ENCODE assay signal across 7 cellular contexts in genomic region chr15:83106994-83107840, GRCh38. TPM values are rescaled to one million over a fixed set of nuclear protein-coding genes. Genes with fewer than 3 reads are reported as not detected.
DNase-seq lines count a peak whose midpoint lies in the region; ATAC-seq and TF ChIP-seq lines count a peak whose summit lies in the region.

Gene TM6SF1 (plus strand): TSS chr15:83107645. CDS start chr15:83107681, 36 bp downstream.

- DNase-seq in activated gamma-delta T cell treated with Interleukin-2 at 50 U/mL for 16 hours (peak; percentile 6), heart right ventricle (peak; percentile 15 to 41), progenitor cell of endocrine pancreas (ENCODE audit: low spot score, unreplicated experiment) (peak; percentile 35), medulla oblongata (ENCODE audit: extremely low spot score) (no peak), foreskin melanocyte (no peak)

- peaks cover 0 to 46% (median 23%) of the 10 kb centered on the region in 9 donors for H3K4me1 ChIP-seq in heart right ventricle

- H3K27me3 ChIP-seq in heart right ventricle = peaks cover 0 to 34% (median 9%) of the 10 kb centered on the region in 7 donors

- no peaks in the 10 kb centered on the region for H3K9me3 Mint-ChIP-seq in progenitor cell of endocrine pancreas (ENCODE audit: low read depth)

- H3K9me3 ChIP-seq in heart right ventricle = no peaks in the 10 kb centered on the region

- peak within 1 kb of the TSS; percentile 41 to 90 (median 73) for H3K27ac ChIP-seq in heart right ventricle

- H3K4me1 Mint-ChIP-seq in progenitor cell of endocrine pancreas (ENCODE audit: low read depth) = peaks cover 2% of the 10 kb centered on the region

- no peaks in the 10 kb centered on the region for H3K36me3 ChIP-seq in heart right ventricle

- H3K27ac Mint-ChIP-seq in progenitor cell of endocrine pancreas = peak within 1 kb of the TSS; percentile 42

- TF ChIP-seq CTCF in heart right ventricle (IDR thresholded peaks at IDR 0.05) = peak in 3 of 9 donors; percentile 8 to 23 (median 12)
- no peak for TF ChIP-seq CTCF in progenitor cell of endocrine pancreas (IDR thresholded peaks at IDR 0.05; ENCODE audit: unreplicated experiment)

- H3K4me3 ChIP-seq in heart right ventricle = peak within 1 kb of the TSS; percentile 39 to 74 (median 64)

- no peaks in the 10 kb centered on the region for H3K36me3 Mint-ChIP-seq in progenitor cell of endocrine pancreas (ENCODE audit: insufficient read depth)

- intact Hi-C loops in heart right ventricle (cut with DNase I) = loop anchor here in 4 of 10 donors (5.0 to 10.0 kb wide), 2 partner anchors 40 to 92 kb away; partner anchors contain the start of genes BTBD1 (in 3 of the 4) and C15orf40 (in 1 of the 4)

- peak; percentile 46 for ATAC-seq in HG03354 (IDR thresholded peaks at IDR 0.05; ENCODE audit: poor library complexity, severe bottlenecking, unreplicated experiment)
- ATAC-seq in heart right ventricle = peak; percentile 18 to 53 (median 48)

- 1% methylated on average over 62 to 97 of the region's 97 CpGs for WGBS in heart right ventricle, 2 donors

- TF ChIP-seq POLR2A in GM15510 (IDR thresholded peaks at IDR 0.05; ENCODE audit: borderline replicate concordance, extremely low read depth, insufficient read length) = peak; percentile 36

- H3K27me3 Mint-ChIP-seq in progenitor cell of endocrine pancreas = peaks cover 61% of the 10 kb centered on the region

- H3K4me3 Mint-ChIP-seq in progenitor cell of endocrine pancreas (ENCODE audit: low read depth) = peak within 1 kb of the TSS; percentile 73

RNA-seq across cellular contexts. Expression of gene TM6SF1, which starts in this region (rescaled TPM):
- total RNA-seq in heart right ventricle (1 to 10 TPM; 2.6 to 7.1 (median 4.7) TPM), progenitor cell of endocrine pancreas (0.27 TPM in 1 of 2 replicates, not detected in the other)
- 1 to 10 TPM; 3.1 to 8.8 TPM for polyA plus RNA-seq in heart right ventricle

Comparison
In these comparisons a context has a peak if more than half of its experiments do, and no peak if none do; other contexts are left out.
1. Peak in DNase-seq in progenitor cell of endocrine pancreas; RNA of the gene not detected or under 1 TPM.
2. DNase-seq: peak in activated gamma-delta T cell treated with Interleukin-2 at 50 U/mL for 16 hours (single experiment) and heart right ventricle (2 of 2); none in medulla oblongata (single experiment) and foreskin melanocyte (single experiment).